ENCODE assay signal across 8 cellular contexts in genomic region chr5:123423278-123424149, GRCh38. TPM values are rescaled to one million over a fixed set of nuclear protein-coding genes. Genes with fewer than 3 reads are reported as not detected.
DNase-seq lines count a peak whose midpoint lies in the region; ATAC-seq and TF ChIP-seq lines count a peak whose summit lies in the region.

TSS of gene CEP120 (minus strand) at chr5:123423403. CDS start at chr5:123422998, 405 bp downstream.

- 0 to 1% (median 0%) methylated on average over 43 to 47 of the region's 47 CpGs for WGBS in psoas muscle, 3 donors

- H3K36me3 ChIP-seq in right atrium auricular region (no peaks in the 10 kb centered on the region), psoas muscle (ENCODE audit: insufficient read depth in 1 of 2, low read depth in 1 of 2) (no peaks in the 10 kb centered on the region), uterus (no peaks in the 10 kb centered on the region)

- peak; percentile 85 to 94 for TF ChIP-seq POLR2A in uterus (IDR thresholded peaks at IDR 0.05)

- H3K27ac ChIP-seq in right atrium auricular region (peak within 1 kb of the TSS; percentile 87 to 89), psoas muscle (peak within 1 kb of the TSS; percentile 83), uterus (peak within 1 kb of the TSS; percentile 86 to 87)

- ATAC-seq in GM18498 (IDR thresholded peaks at IDR 0.05; ENCODE audit: unreplicated experiment) (peak; percentile 98), HG02885 (IDR thresholded peaks at IDR 0.05; ENCODE audit: poor library complexity, unreplicated experiment) (peak; percentile 98), psoas muscle (peak; percentile 99 to 100 (median 100))

- H3K9me3 ChIP-seq in right atrium auricular region, result no peaks in the 10 kb centered on the region
- no peaks in the 10 kb centered on the region for H3K9me3 ChIP-seq in psoas muscle
- H3K9me3 ChIP-seq in uterus, result no peaks in the 10 kb centered on the region

- H3K4me3 ChIP-seq in right atrium auricular region, result peak within 1 kb of the TSS; percentile 63 to 79
- peak within 1 kb of the TSS; percentile 89 for H3K4me3 ChIP-seq in psoas muscle
- peak within 1 kb of the TSS; percentile 72 to 96 for H3K4me3 ChIP-seq in uterus

- DNase-seq in NCI-H187 (lab: John Stamatoyannopoulos, UW) (peak; percentile 90 to 97), T-helper 2 cell (peak; percentile 87 to 99 (median 96)), anterior cingulate cortex (lab: John Stamatoyannopoulos, UW) (peak; percentile 73 to 99 (median 97)), right atrium auricular region (ENCODE audit: low spot score) (peak; percentile 97), psoas muscle (peak; percentile 98 to 99), uterus (peak; percentile 98 to 99)

- no peaks in the 10 kb centered on the region for H3K27me3 ChIP-seq in right atrium auricular region
- no peaks in the 10 kb centered on the region for H3K27me3 ChIP-seq in psoas muscle (ENCODE audit: insufficient read depth in 3 of 3, low read length in 2 of 3)
- H3K27me3 ChIP-seq in uterus, result no peaks in the 10 kb centered on the region

- H3K4me1 ChIP-seq in right atrium auricular region (peaks cover 0 to 12% of the 10 kb centered on the region in 2 donors), psoas muscle (peaks cover 11% of the 10 kb centered on the region), uterus (no peaks in the 10 kb centered on the region)

- intact Hi-C loops in psoas muscle (cut with DNase I) (loop anchor here (1.0 to 10.0 kb wide), 5 partner anchors 89 to 581 kb away; partner anchors contain the start of gene CSNK1G3 (in 2 of the 2)), uterus (cut with DNase I; ENCODE audit: low total_unique reads) (no loop called here)

- TF ChIP-seq CTCF in right atrium auricular region (IDR thresholded peaks at IDR 0.05), result peak; percentile 67 to 82
- TF ChIP-seq CTCF in psoas muscle (IDR thresholded peaks at IDR 0.05), result peak; percentile 77
- peak; percentile 69 to 84 (median 77) for TF ChIP-seq CTCF in uterus (IDR thresholded peaks at IDR 0.05)

RNA-seq across cellular contexts. Expression of gene CEP120, which starts in this region (rescaled TPM):
- total RNA-seq in right atrium auricular region (10 to 100 TPM; 11.1 to 11.8 TPM), psoas muscle (10 to 100 TPM in 1 of 4 donors, 1 to 10 TPM in 3; 3.9 to 15.0 (median 6.3) TPM), uterus (10 to 100 TPM; 18.2 to 55.8 (median 41.0) TPM)
- polyA plus RNA-seq in psoas muscle, result 1 to 10 TPM; 2.5 to 9.4 (median 3.5) TPM

Comparison
In these comparisons a context has a peak if more than half of its experiments do, and no peak if none do; other contexts are left out.
1. Peak in every context shown above with its lines: DNase-seq, ATAC-seq, H3K4me3 ChIP-seq and H3K27ac ChIP-seq.